In the genomic region with DNA sequence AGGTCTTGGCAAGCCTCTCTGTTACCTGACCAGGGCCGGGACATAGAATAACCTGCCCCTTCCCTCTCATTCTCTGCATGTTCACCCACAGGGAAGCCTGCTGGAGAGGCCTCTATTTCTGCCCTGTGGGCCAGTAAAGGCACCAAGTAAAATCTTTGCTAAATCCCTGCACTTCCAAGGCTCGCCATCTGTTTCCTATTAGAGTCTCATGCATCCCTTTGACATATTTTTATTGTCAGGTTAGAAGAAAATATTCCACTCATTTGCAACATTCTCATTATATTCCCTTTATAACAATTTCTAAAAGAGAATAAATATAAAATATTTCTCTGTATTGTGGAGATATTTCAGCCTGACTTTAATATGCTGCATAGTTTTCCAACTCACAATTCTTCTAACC, we compare ENCODE assay signal across 23 cellular contexts.
DNase-seq lines count a peak whose midpoint lies in the region; ATAC-seq, FAIRE-seq and TF ChIP-seq lines count a peak whose summit lies in the region.
"Had no signal": no experiment of that assay in that cellular context is flagged by ENCODE, and none has a peak within 500 bp of the region (broad histone marks: within the 10 kb centered on the region; RNA-seq: fewer than 3 reads in every experiment).

No MANE protein-coding gene starts in this region.

- H3K27me3 Mint-ChIP-seq in endothelial cell (ENCODE audit: unreplicated experiment): peaks cover 3% of the 10 kb centered on the region

- H3K4me3 Mint-ChIP-seq in endothelial cell (ENCODE audit: unreplicated experiment): no peak overlapping the region
- H3K4me3 Mint-ChIP-seq: CD8-positive, alpha-beta T cell; HFFc6 had no signal

- FAIRE-seq in endometrium (lab: Jason Lieb, UNC): peak; percentile 90

- TF ChIP-seq CTCF in GM13977 (IDR thresholded peaks at IDR 0.05; ENCODE audit: extremely low read depth, insufficient read depth, missing control alignments) (no peak), endothelial cell (IDR thresholded peaks at IDR 0.05; ENCODE audit: unreplicated experiment) (no peak)

- H3K27ac Mint-ChIP-seq in endothelial cell (ENCODE audit: unreplicated experiment): no peak overlapping the region
- H3K27ac Mint-ChIP-seq: CD8-positive, alpha-beta T cell; HFFc6 had no signal

- peak; percentile 36 for DNase-seq in AG20443 (ENCODE audit: low spot score)
- DNase-seq in GM04504 (ENCODE audit: low read depth): peak; percentile 44
- DNase-seq in GM13977 (ENCODE audit: low spot score): no peak
- DNase-seq in endothelial cell (ENCODE audit: low spot score): no peak
- DNase-seq in NCI-H1930 (lab: John Stamatoyannopoulos, UW): no peak
- DNase-seq: Caco-2; CD8-positive, alpha-beta T cell; EL; GF-D8; GOT3; HFFc6; KBM-7; MV-4-11; NCI-H1105; NCI-H146; NCI-H2029 treated with DMSO at 0.1 percent for 48 hours; NCI-H446 treated with DMSO at 0.1 percent for 48 hours; NCI-H526; NCI-H82; NK-92 treated with Interleukin-12 subunit alpha and Interleukin-12 subunit beta, amount 100 ng/mL, for 24 hours; PC-3 had no signal

- H3K36me3 Mint-ChIP-seq in endothelial cell (ENCODE audit: low read depth, unreplicated experiment): no peaks in the 10 kb centered on the region
- H3K36me3 Mint-ChIP-seq: CD8-positive, alpha-beta T cell had no signal

- no peak for ATAC-seq in HG03342 (IDR thresholded peaks at IDR 0.05; ENCODE audit: unreplicated experiment)
- ATAC-seq: CD8-positive, alpha-beta T cell; PC-3 had no signal

- no peaks in the 10 kb centered on the region for H3K9me3 Mint-ChIP-seq in endothelial cell (ENCODE audit: unreplicated experiment)
- H3K9me3 Mint-ChIP-seq: CD8-positive, alpha-beta T cell; HFFc6 had no signal

- in situ Hi-C loops in GM13977 (cut with MboI; ENCODE audit: low pct_unique_long_range_greater_than_20kb, low sequenced_read_pairs, unreplicated experiment): no loop called here

- peaks cover 13% of the 10 kb centered on the region for H3K4me1 Mint-ChIP-seq in endothelial cell (ENCODE audit: unreplicated experiment)

Comparison
In these comparisons a context has a peak if more than half of its experiments do, and no peak if none do; other contexts are left out.
1. DNase-seq: peak in AG20443 (single experiment) and GM04504 (single experiment); none in GM13977 (single experiment), endothelial cell (single experiment) and NCI-H1930 (0 of 2).